In the genomic region with DNA sequence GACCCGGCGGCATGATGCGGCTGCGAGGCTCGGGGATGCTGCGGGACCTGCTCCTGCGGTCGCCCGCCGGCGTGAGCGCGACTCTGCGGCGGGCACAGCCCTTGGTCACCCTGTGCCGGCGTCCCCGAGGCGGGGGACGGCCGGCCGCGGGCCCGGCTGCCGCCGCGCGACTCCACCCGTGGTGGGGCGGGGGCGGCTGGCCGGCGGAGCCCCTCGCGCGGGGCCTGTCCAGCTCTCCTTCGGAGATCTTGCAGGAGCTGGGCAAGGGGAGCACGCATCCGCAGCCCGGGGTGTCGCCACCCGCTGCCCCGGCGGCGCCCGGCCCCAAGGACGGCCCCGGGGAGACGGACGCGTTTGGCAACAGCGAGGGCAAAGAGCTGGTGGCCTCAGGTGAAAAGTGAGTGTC, we compare ENCODE assay signal across 8 cellular contexts. TPM values are rescaled to one million over a fixed set of nuclear protein-coding genes. Genes with fewer than 3 reads are reported as not detected.
DNase-seq lines count a peak whose midpoint lies in the region; ATAC-seq, FAIRE-seq and TF ChIP-seq lines count a peak whose summit lies in the region.

No MANE protein-coding gene starts in this region.

- CTCF ChIA-PET in A549 (lab: Yijun Ruan, JAX): no interaction called here
- CTCF ChIA-PET in activated CD4-positive, alpha-beta memory T cell treated with anti-CD3 and anti-CD28 coated beads, Interleukin-2, amount 10 ng/mL, durations not matched to agents 7 days and 5 days (lab: Charles Lee): interaction anchor here (1.2 to 1.8 kb wide), 6 partner anchors 8 to 184 kb away, joined by 3 to 10 read pairs (median 4); no protein-coding TSS in a partner anchor

- H3K4me1 ChIP-seq in A549: peaks cover 25% of the 10 kb centered on the region
- peaks cover 27% of the 10 kb centered on the region for H3K4me1 ChIP-seq in GM23248 (ENCODE audit: insufficient read depth)

- no peak for TF ChIP-seq RAD21 in A549 (conservative IDR thresholded peaks at IDR 0.05 in 1 of 2, IDR thresholded peaks at IDR 0.05 in 1 of 2)

- peak overlapping the region; percentile 94 for H3K4me3 Mint-ChIP-seq in activated CD4-positive, alpha-beta memory T cell treated with anti-CD3 and anti-CD28 coated beads, Interleukin-2, amount 10 ng/mL, durations not matched to agents 7 days and 5 days

- intact Hi-C loops in left ventricle myocardium superior (cut with micrococcal nuclease): no loop called here

- H3K79me2 ChIP-seq in GM23248 (ENCODE audit: insufficient read depth): peaks cover 74% of the 10 kb centered on the region

- TF ChIP-seq POLR2A in A549 (IDR thresholded peaks at IDR 0.05; ENCODE audit: low read length): no peak

- H3K9me3 ChIP-seq in A549 (no peaks in the 10 kb centered on the region), GM23248 (ENCODE audit: low read depth) (no peaks in the 10 kb centered on the region)

- peaks cover 46% of the 10 kb centered on the region for H3F3A ChIP-seq in GM23248 (ENCODE audit: insufficient read depth)

- H3K27ac ChIP-seq in A549 (peak overlapping the region; percentile 93 to 99), GM23248 (peak overlapping the region; percentile 89), skin epidermis (peak overlapping the region; percentile 79 to 98 (median 95))

- H3K27me3 ChIP-seq in GM23248 (replicated peaks; ENCODE audit: insufficient read depth): no peaks in the 10 kb centered on the region

- no peak for FAIRE-seq in A549 (lab: Jason Lieb, UNC)

- no peaks in the 10 kb centered on the region for H3K9me3 Mint-ChIP-seq in activated CD4-positive, alpha-beta memory T cell treated with anti-CD3 and anti-CD28 coated beads, Interleukin-2, amount 10 ng/mL, durations not matched to agents 7 days and 5 days

- peaks cover 42% of the 10 kb centered on the region for H3K4me1 Mint-ChIP-seq in activated CD4-positive, alpha-beta memory T cell treated with anti-CD3 and anti-CD28 coated beads, Interleukin-2, amount 10 ng/mL, durations not matched to agents 7 days and 5 days

- peak overlapping the region; percentile 100 for H3K27ac Mint-ChIP-seq in activated CD4-positive, alpha-beta memory T cell treated with anti-CD3 and anti-CD28 coated beads, Interleukin-2, amount 10 ng/mL, durations not matched to agents 7 days and 5 days

- H3K9ac ChIP-seq in GM23248: peak overlapping the region; percentile 89

- H4K20me1 ChIP-seq in GM23248 (ENCODE audit: insufficient read depth): peaks cover 33% of the 10 kb centered on the region

- 0% methylated on average over 20 of the region's 52 CpGs for WGBS in A549 (ENCODE audit: missing lambda C conversion rate)
- 1% methylated on average over 29 to 52 of the region's 52 CpGs for WGBS in GM23248 (ENCODE audit: low coverage in 1 of 2, low lambda C conversion rate in 2 of 2, missing lambda C conversion rate in 2 of 2), 2 experiments

- peaks cover 30% of the 10 kb centered on the region for H3K36me3 Mint-ChIP-seq in activated CD4-positive, alpha-beta memory T cell treated with anti-CD3 and anti-CD28 coated beads, Interleukin-2, amount 10 ng/mL, durations not matched to agents 7 days and 5 days (ENCODE audit: low read depth)

- no peak for TF ChIP-seq EP300 in A549 (IDR thresholded peaks at IDR 0.05)

- H2AFZ ChIP-seq in GM23248: no peak overlapping the region

- ATAC-seq in A549 (peak in 1 of 2 experiments; percentile 31), left ventricle myocardium superior (peak; percentile 7), GM21717 (IDR thresholded peaks at IDR 0.05; ENCODE audit: unreplicated experiment) (no peak)

- H3K36me3 ChIP-seq in GM23248 (ENCODE audit: low read depth): peaks cover 16% of the 10 kb centered on the region; the same call in 1 of the 2 replicates

- in situ Hi-C loops in GM23248 (cut with MboI): no loop called here

- H3K4me3 ChIP-seq in A549 (peak overlapping the region; percentile 98), GM23248 (peak overlapping the region; percentile 92), skin epidermis (peak overlapping the region; percentile 80 to 97 (median 92))

- H3K9me2 ChIP-seq in GM23248 (ENCODE audit: insufficient read depth): no peaks in the 10 kb centered on the region

- no peak for TF ChIP-seq CTCF in A549 (IDR thresholded peaks at IDR 0.05)

- POLR2A ChIA-PET in A549 (lab: Yijun Ruan, JAX): interaction anchor here (0.6 to 4.1 kb wide), 12 partner anchors 8 to 692 kb away, joined by 3 to 45 read pairs (median 5); no protein-coding TSS in a partner anchor
- POLR2A ChIA-PET in activated CD4-positive, alpha-beta memory T cell treated with anti-CD3 and anti-CD28 coated beads, Interleukin-2, amount 10 ng/mL, durations not matched to agents 7 days and 5 days (lab: Charles Lee): interaction anchor here (0.7 to 4.6 kb wide), 31 partner anchors 8 to 1223 kb away, joined by 3 to 85 read pairs (median 11); a partner anchor contains a TSS

- peak overlapping the region; percentile 91 for H3K4me2 ChIP-seq in A549
- H3K4me2 ChIP-seq in GM23248 (ENCODE audit: unreplicated experiment): peak overlapping the region; percentile 97

- DNase-seq in A549 (ENCODE audit: low read depth in 1 of 2, low spot score in 1 of 2) (no peak), GM23248 (no peak), left ventricle myocardium superior (no peak), HT-29 (ENCODE audit: low spot score) (no peak), kidney glomerular epithelial cell (lab: John Stamatoyannopoulos, UW) (no peak)
- DNase-seq in activated CD4-positive, alpha-beta memory T cell treated with anti-CD3 and anti-CD28 coated beads, Interleukin-2, amount 10 ng/mL, durations not matched to agents 7 days and 5 days: no peak

- no peaks in the 10 kb centered on the region for H3K27me3 Mint-ChIP-seq in activated CD4-positive, alpha-beta memory T cell treated with anti-CD3 and anti-CD28 coated beads, Interleukin-2, amount 10 ng/mL, durations not matched to agents 7 days and 5 days

TF ChIP-seq in A549, 52 proteins besides CTCF, POLR2A, EP300 and RAD21:
- no peak for TF ChIP-seq PHF8 (IDR thresholded peaks at IDR 0.05; ENCODE audit: borderline replicate concordance, low read depth)
- TF ChIP-seq JUN (IDR thresholded peaks at IDR 0.05): peak in 1 of 2 experiments; percentile 10; a peak in 1 of 5 replicates
- no peak for TF ChIP-seq RARB (CRISPR knock-in tag; IDR thresholded peaks at IDR 0.05)
- TF ChIP-seq, protein P1, sequence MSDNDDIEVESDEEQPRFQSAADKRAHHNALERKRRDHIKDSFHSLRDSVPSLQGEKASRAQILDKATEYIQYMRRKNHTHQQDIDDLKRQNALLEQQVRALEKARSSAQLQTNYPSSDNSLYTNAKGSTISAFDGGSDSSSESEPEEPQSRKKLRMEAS (IDR thresholded peaks at IDR 0.05): no peak

RNA-seq across cellular contexts. Expression of a gene that starts 0.5 kb away (rescaled TPM):
- polyA plus RNA-seq in A549 (2011; rRNA removed) (221 and 269 TPM in 2 replicates), A549 (2017; fragmentation: RNase III; extraction: RNeasy Plus Mini Kit Qiagen cat#74134 plus additional on column Dnase treatment) (270 to 321 TPM (median 286 TPM) in 3 replicates), GM23248 (2016; fragmentation: Nextera tagmentation; extraction: Ambion mirVana) (81.0 and 96.0 TPM in 2 replicates)
- polyA plus RNA-seq in A549 (2012; cell fraction: cytosol; rRNA removed): 27.9 and 32.7 TPM in 2 replicates
- polyA plus RNA-seq in A549 (2012; cell fraction: nucleus; rRNA removed): 49.7 and 80.3 TPM in 2 replicates
- polyA minus RNA-seq in A549 (2011; rRNA and poly(A)+ RNA removed): 194 and 213 TPM in 2 replicates
- 362 and 426 TPM in 2 replicates for total RNA-seq in GM23248 (2014; rRNA removed; shearing (Covaris generic))
- 100 to 1,000 TPM; 146 to 150 TPM for total RNA-seq in activated CD4-positive, alpha-beta memory T cell treated with anti-CD3 and anti-CD28 coated beads, Interleukin-2, amount 10 ng/mL, durations not matched to agents 7 days and 5 days
- 52.2 TPM for total RNA-seq in left ventricle myocardium superior
- total RNA-seq in HT-29 (2014; rRNA removed; shearing (Covaris generic)): 25.2 and 27.7 TPM in 2 replicates
